ENCODE assay signal across 1 cellular context in genomic region chr7:157136372-157136771, GRCh38.
TF ChIP-seq lines count a peak whose summit lies in the region.

No MANE protein-coding gene starts in this region.

TF ChIP-seq in K562, 482 proteins besides CTCF, POLR2A, EP300 and RAD21 (continued from another document and continues in another):
- TF ChIP-seq ZNF407 (IDR thresholded peaks at IDR 0.05; ENCODE audit: low read depth): no peak
- no peak for TF ChIP-seq ZNF655 (CRISPR knock-in tag; IDR thresholded peaks at IDR 0.05)
- no peak for TF ChIP-seq GTF2E2 (tag; IDR thresholded peaks at IDR 0.05)
- no peak for TF ChIP-seq RBM17 (IDR thresholded peaks at IDR 0.05; ENCODE audit: borderline replicate concordance, low read depth, low read length)
- no peak for TF ChIP-seq STAT5B (CRISPR knock-in tag; IDR thresholded peaks at IDR 0.05)
- TF ChIP-seq NR4A1 (CRISPR knock-in tag; IDR thresholded peaks at IDR 0.05): no peak
- peak; percentile 54; the same call in 1 of the 2 replicates for TF ChIP-seq NR4A1 (tag; IDR thresholded peaks at IDR 0.05)
- no peak for TF ChIP-seq U2AF1 (optimal IDR thresholded peaks at IDR 0.05; ENCODE audit: low read depth, low read length)
- no peak for TF ChIP-seq NEUROD1 (IDR thresholded peaks at IDR 0.05; ENCODE audit: borderline replicate concordance, low read depth, low read length, partially characterized antibody)
- no peak for TF ChIP-seq MCM3 (IDR thresholded peaks at IDR 0.05)
- 0 out of 4 replicates have a peak, but pooled peaks of 1 of the 2 experiments have one; percentile 23 for TF ChIP-seq TRIM24 (IDR thresholded peaks at IDR 0.05)
- no peak for TF ChIP-seq HOXB6 (CRISPR knock-in tag; IDR thresholded peaks at IDR 0.05; ENCODE audit: borderline replicate concordance)
- no peak for TF ChIP-seq TFE3 (CRISPR knock-in tag; IDR thresholded peaks at IDR 0.05)
- TF ChIP-seq SRSF9 (IDR thresholded peaks at IDR 0.05; ENCODE audit: borderline replicate concordance, low read depth, low read length): no peak
- TF ChIP-seq ZNF79 (CRISPR knock-in tag; IDR thresholded peaks at IDR 0.05; ENCODE audit: low read depth): no peak
- TF ChIP-seq ZNF3 (CRISPR knock-in tag; IDR thresholded peaks at IDR 0.05): no peak
- no peak for TF ChIP-seq ZNF445 (CRISPR knock-in tag; IDR thresholded peaks at IDR 0.05; ENCODE audit: low read depth)
- TF ChIP-seq MYBL2 (IDR thresholded peaks at IDR 0.05; ENCODE audit: low read depth): no peak
- no peak for TF ChIP-seq MYBL2 (CRISPR knock-in tag; IDR thresholded peaks at IDR 0.05; ENCODE audit: borderline replicate concordance)
- no peak for TF ChIP-seq NRF1 (conservative IDR thresholded peaks at IDR 0.05 in 1 of 2, IDR thresholded peaks at IDR 0.05 in 1 of 2)
- no peak for TF ChIP-seq ZBTB8A (IDR thresholded peaks at IDR 0.05; ENCODE audit: partially characterized antibody)
- no peak for TF ChIP-seq GABPB2 (CRISPR knock-in tag; conservative IDR thresholded peaks at IDR 0.05)
- no peak for TF ChIP-seq PTRF (tag; IDR thresholded peaks at IDR 0.05)
- no peak for TF ChIP-seq BCOR (IDR thresholded peaks at IDR 0.05)
- TF ChIP-seq PHB2 (IDR thresholded peaks at IDR 0.05; ENCODE audit: low read depth): no peak
- TF ChIP-seq CXXC5 (CRISPR knock-in tag; IDR thresholded peaks at IDR 0.05): no peak
- TF ChIP-seq HLTF (IDR thresholded peaks at IDR 0.05): no peak
- TF ChIP-seq ZNF395 (CRISPR knock-in tag; IDR thresholded peaks at IDR 0.05): peak; percentile 75; the same call in 1 of the 2 replicates
- TF ChIP-seq TAF15 (IDR thresholded peaks at IDR 0.05; ENCODE audit: low read depth, low read length): no peak
- TF ChIP-seq C11orf30 (IDR thresholded peaks at IDR 0.05; ENCODE audit: low read depth): peak; percentile 88
- TF ChIP-seq ZNF146 (CRISPR knock-in tag; IDR thresholded peaks at IDR 0.05; ENCODE audit: unreplicated experiment): no peak
- no peak for TF ChIP-seq HMBOX1 (IDR thresholded peaks at IDR 0.05)
- TF ChIP-seq ATF4 (CRISPR knock-in tag; IDR thresholded peaks at IDR 0.05): no peak
- TF ChIP-seq ZBED1 (IDR thresholded peaks at IDR 0.05): no peak
- TF ChIP-seq USF1 (CRISPR knock-in tag; IDR thresholded peaks at IDR 0.05): no peak
- no peak for TF ChIP-seq MECOM (CRISPR knock-in tag; IDR thresholded peaks at IDR 0.05)
- no peak for TF ChIP-seq ZKSCAN3 (CRISPR knock-in tag; IDR thresholded peaks at IDR 0.05)
- no peak for TF ChIP-seq SIN3A (IDR thresholded peaks at IDR 0.05; ENCODE audit: borderline replicate concordance in 2 of 2, control insufficient read depth in 1 of 2, low read depth in 2 of 2, low read length in 2 of 2)
- TF ChIP-seq NCOA4 (IDR thresholded peaks at IDR 0.05; ENCODE audit: partially characterized antibody): no peak
- TF ChIP-seq NCOA2 (IDR thresholded peaks at IDR 0.05; ENCODE audit: partially characterized antibody in 2 of 2): no peak
- no peak for TF ChIP-seq HES1 (IDR thresholded peaks at IDR 0.05; ENCODE audit: low read depth)
- TF ChIP-seq ELK3 (CRISPR knock-in tag; IDR thresholded peaks at IDR 0.05): no peak
- no peak for TF ChIP-seq RB1 (IDR thresholded peaks at IDR 0.05; ENCODE audit: low read depth)
- no peak for TF ChIP-seq CGGBP1 (CRISPR knock-in tag; IDR thresholded peaks at IDR 0.05)
- no peak for TF ChIP-seq ZNF134 (CRISPR knock-in tag; conservative IDR thresholded peaks at IDR 0.05)
- no peak for TF ChIP-seq KAT7 (CRISPR knock-in tag; IDR thresholded peaks at IDR 0.05; ENCODE audit: borderline replicate concordance)
